Comparison of ENCODE assay signal across 7 cellular contexts in genomic region chr7:130910949-130911944, GRCh38.
DNase-seq lines count a peak whose midpoint lies in the region; ATAC-seq and TF ChIP-seq lines count a peak whose summit lies in the region.

No MANE protein-coding gene starts in this region.

- H3K4me3 ChIP-seq in HL-60 (replicated peaks; ENCODE audit: insufficient read depth, low read length) = peak overlapping the region; percentile 52
- peak overlapping the region; percentile 70 for H3K4me3 ChIP-seq in WI38 (ENCODE audit: low read depth, low read length)
- H3K4me3 ChIP-seq in skin epidermis = peak overlapping the region; percentile 34 to 50 (median 37)

- DNase-seq in HL-60 (ENCODE audit: low read depth in 1 of 2, low spot score in 1 of 2) (no peak), fibroblast of peridontal ligament (ENCODE audit: extremely low read depth) (peak; percentile 78), NCI-H1417 (lab: John Stamatoyannopoulos, UW) (no peak)
- no peak for DNase-seq in activated effector memory CD4-positive, alpha-beta T cell treated with Interleukin-2 at 50 U/mL for 16 hours

- no peak for TF ChIP-seq CTCF in HL-60 (IDR thresholded peaks at IDR 0.05; ENCODE audit: insufficient read depth, low read length)
- TF ChIP-seq CTCF in WI38 (IDR thresholded peaks at IDR 0.05; ENCODE audit: low read depth, low read length) = no peak

- H3K27me3 ChIP-seq in HL-60 (ENCODE audit: insufficient read depth, poor library complexity, severe bottlenecking) = no peaks in the 10 kb centered on the region

- H3K27ac ChIP-seq in HL-60 (replicated peaks) (no peak overlapping the region), skin epidermis (peak overlapping the region in 19 of 21 experiments; percentile 7 to 95 (median 85))

- no peak for ATAC-seq in HG03521 (IDR thresholded peaks at IDR 0.05; ENCODE audit: unreplicated experiment)
